In genomic region chr3:125140011-125140813, GRCh38 we compare ENCODE assay signal across 12 cellular contexts.
DNase-seq lines count a peak whose midpoint lies in the region; ATAC-seq and TF ChIP-seq lines count a peak whose summit lies in the region.
"Had no signal": no experiment of that assay in that cellular context is flagged by ENCODE, and none has a peak within 500 bp of the region (broad histone marks: within the 10 kb centered on the region; RNA-seq: fewer than 3 reads in every experiment).

No MANE protein-coding gene starts in this region.

- intact Hi-C loops in CD8-positive, alpha-beta T cell (cut with DNase I, micrococcal nuclease), result loop anchor here (5.0 kb wide), 3 partner anchors 88 to 143 kb away; no protein-coding TSS in a partner anchor
- intact Hi-C loops in CD14-positive monocyte (cut with micrococcal nuclease), result no loop called here

- 62 to 82% methylated on average over 12 of the region's 12 CpGs for WGBS in esophagus, 2 donors

- no peaks in the 10 kb centered on the region for H3K27me3 Mint-ChIP-seq in CD8-positive, alpha-beta T cell (ENCODE audit: low read depth)
- H3K27me3 Mint-ChIP-seq in osteocyte (ENCODE audit: unreplicated experiment) (no peaks in the 10 kb centered on the region), CD14-positive monocyte (ENCODE audit: low read depth in 3 of 3) (peaks cover 0 to 2% (median 2%) of the 10 kb centered on the region in 3 donors)
- H3K27me3 Mint-ChIP-seq: activated naive CD4-positive, alpha-beta T cell treated with anti-CD3 and anti-CD28 coated beads, Interleukin-2, amount 50 U/mL, for 24 hours had no signal

- H3K27me3 ChIP-seq in CD8-positive, alpha-beta T cell (ENCODE audit: insufficient read depth, low read length), result no peaks in the 10 kb centered on the region
- H3K27me3 ChIP-seq in esophagus (ENCODE audit: control insufficient read depth in 1 of 2, insufficient read depth in 2 of 2, low read length in 2 of 2), result no peaks in the 10 kb centered on the region

- no peak overlapping the region for H3K27ac ChIP-seq in CD8-positive, alpha-beta T cell (ENCODE audit: low read depth, low read length)
- H3K27ac ChIP-seq in esophagus (ENCODE audit: low read depth in 2 of 2, low read length in 1 of 2), result peak overlapping the region; percentile 86 to 89

- CTCF ChIA-PET in CD8-positive, alpha-beta T cell (lab: Charles Lee), result interaction anchor here (0.8 to 2.2 kb wide), 4 partner anchors 9 to 145 kb away, joined by 3 to 6 read pairs (median 4); no protein-coding TSS in a partner anchor

- H3K4me3 ChIP-seq in CD8-positive, alpha-beta T cell (ENCODE audit: low read depth, low read length), result no peak overlapping the region
- no peak overlapping the region for H3K4me3 ChIP-seq in esophagus (ENCODE audit: low read depth in 1 of 2, low read length in 2 of 2)
- H3K4me3 ChIP-seq: K562 had no signal

- H3K9me3 ChIP-seq in CD8-positive, alpha-beta T cell (ENCODE audit: low read length), result no peaks in the 10 kb centered on the region
- no peaks in the 10 kb centered on the region for H3K9me3 ChIP-seq in esophagus (ENCODE audit: control insufficient read depth in 2 of 2, insufficient read depth in 1 of 2, low read depth in 1 of 2, low read length in 1 of 2)

- no peak for ATAC-seq in CD8-positive, alpha-beta T cell
- ATAC-seq in GM18873 (IDR thresholded peaks at IDR 0.05; ENCODE audit: low FRiP score, unreplicated experiment) (no peak), HG03354 (IDR thresholded peaks at IDR 0.05; ENCODE audit: poor library complexity, severe bottlenecking, unreplicated experiment) (no peak)
- ATAC-seq: K562 had no signal

- H3K36me3 ChIP-seq in CD8-positive, alpha-beta T cell (ENCODE audit: insufficient read depth, low read length), result no peaks in the 10 kb centered on the region
- no peaks in the 10 kb centered on the region for H3K36me3 ChIP-seq in esophagus (ENCODE audit: control insufficient read depth in 2 of 2, insufficient read depth in 2 of 2, low read length in 1 of 2)

- H3K4me3 Mint-ChIP-seq in CD8-positive, alpha-beta T cell, result peak overlapping the region; percentile 75
- H3K4me3 Mint-ChIP-seq in osteocyte (ENCODE audit: unreplicated experiment), result no peak overlapping the region
- no peak overlapping the region for H3K4me3 Mint-ChIP-seq in CD14-positive monocyte
- H3K4me3 Mint-ChIP-seq: neural crest cell had no signal

- no peak for TF ChIP-seq CTCF in CD8-positive, alpha-beta T cell (IDR thresholded peaks at IDR 0.05)
- no peak for TF ChIP-seq CTCF in osteocyte (IDR thresholded peaks at IDR 0.05)
- TF ChIP-seq CTCF in CD14-positive monocyte (IDR thresholded peaks at IDR 0.05), result no peak

- peak overlapping the region; percentile 41 for H3K27ac Mint-ChIP-seq in CD8-positive, alpha-beta T cell
- H3K27ac Mint-ChIP-seq in osteocyte (ENCODE audit: unreplicated experiment) (peak overlapping the region; percentile 74), CD14-positive monocyte (peak overlapping the region in 3 of 7 donors; percentile 50 to 53 (median 52))
- H3K27ac Mint-ChIP-seq: activated naive CD4-positive, alpha-beta T cell treated with anti-CD3 and anti-CD28 coated beads, Interleukin-2, amount 50 U/mL, for 24 hours had no signal

- peaks cover 24% of the 10 kb centered on the region for H3K4me1 ChIP-seq in CD8-positive, alpha-beta T cell (ENCODE audit: insufficient read depth, low read length)
- peaks cover 6 to 39% of the 10 kb centered on the region in 2 donors for H3K4me1 ChIP-seq in esophagus (ENCODE audit: control insufficient read depth in 2 of 2, insufficient read depth in 2 of 2, low read length in 1 of 2)

- H3K9me3 Mint-ChIP-seq in CD8-positive, alpha-beta T cell, result no peaks in the 10 kb centered on the region
- H3K9me3 Mint-ChIP-seq in osteocyte (ENCODE audit: unreplicated experiment) (no peaks in the 10 kb centered on the region), CD14-positive monocyte (no peaks in the 10 kb centered on the region)
- H3K9me3 Mint-ChIP-seq: activated naive CD4-positive, alpha-beta T cell treated with anti-CD3 and anti-CD28 coated beads, Interleukin-2, amount 50 U/mL, for 24 hours; neural crest cell had no signal

- no peaks in the 10 kb centered on the region for H3K36me3 Mint-ChIP-seq in CD8-positive, alpha-beta T cell
- H3K36me3 Mint-ChIP-seq in osteocyte (ENCODE audit: unreplicated experiment), result no peaks in the 10 kb centered on the region
- peaks cover 0 to 4% of the 10 kb centered on the region in 2 donors for H3K36me3 Mint-ChIP-seq in CD14-positive monocyte
- H3K36me3 Mint-ChIP-seq: activated naive CD4-positive, alpha-beta T cell treated with anti-CD3 and anti-CD28 coated beads, Interleukin-2, amount 50 U/mL, for 24 hours had no signal

- POLR2A ChIA-PET in CD8-positive, alpha-beta T cell (lab: Charles Lee), result interaction anchor here (1.0 kb wide), 1 partner anchor 178 kb away, joined by 3 read pairs; no protein-coding TSS in a partner anchor

- peaks cover 44% of the 10 kb centered on the region for H3K4me1 Mint-ChIP-seq in CD8-positive, alpha-beta T cell (ENCODE audit: low read depth)
- H3K4me1 Mint-ChIP-seq in osteocyte (ENCODE audit: unreplicated experiment) (peaks cover 79% of the 10 kb centered on the region), CD14-positive monocyte (peaks cover 52% of the 10 kb centered on the region)

- no peak for DNase-seq in CD8-positive, alpha-beta T cell
- DNase-seq in RPMI7951 (ENCODE audit: low read depth), result peak; percentile 82
- no peak for DNase-seq in osteocyte (ENCODE audit: extremely low spot score, unreplicated experiment)
- DNase-seq in CD14-positive monocyte (ENCODE audit: low spot score), result no peak
- no peak for DNase-seq in NCI-H345 (lab: John Stamatoyannopoulos, UW)
- DNase-seq: NCI-H526 had no signal

Comparison
In these comparisons a context has a peak if more than half of its experiments do, and no peak if none do; other contexts are left out.
1. intact Hi-C loops: an anchor here in CD8-positive, alpha-beta T cell (5.0 kb wide); none called in CD14-positive monocyte.